1 cellular context compared by ENCODE assay signal in genomic region chr2:69764286-69765058, GRCh38.
TF ChIP-seq lines count a peak whose summit lies in the region.

No MANE protein-coding gene starts in this region.

TF ChIP-seq in IMR-90, 13 proteins besides CTCF, POLR2A, EP300 and RAD21 (continued from another document):
- TF ChIP-seq, protein P1, sequence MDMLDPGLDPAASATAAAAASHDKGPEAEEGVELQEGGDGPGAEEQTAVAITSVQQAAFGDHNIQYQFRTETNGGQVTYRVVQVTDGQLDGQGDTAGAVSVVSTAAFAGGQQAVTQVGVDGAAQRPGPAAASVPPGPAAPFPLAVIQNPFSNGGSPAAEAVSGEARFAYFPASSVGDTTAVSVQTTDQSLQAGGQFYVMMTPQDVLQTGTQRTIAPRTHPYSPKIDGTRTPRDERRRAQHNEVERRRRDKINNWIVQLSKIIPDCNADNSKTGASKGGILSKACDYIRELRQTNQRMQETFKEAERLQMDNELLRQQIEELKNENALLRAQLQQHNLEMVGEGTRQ (IDR thresholded peaks at IDR 0.05; ENCODE audit: low read depth, low read length) = no peak
- TF ChIP-seq NFE2L2 (IDR thresholded peaks at IDR 0.05; ENCODE audit: low read depth, low read length) (no peak), RCOR1 (IDR thresholded peaks at IDR 0.05; ENCODE audit: insufficient replicate concordance, low read length) (no peak), MXI1 (IDR thresholded peaks at IDR 0.05; ENCODE audit: borderline replicate concordance, low read depth, low read length) (no peak), MAFK (IDR thresholded peaks at IDR 0.05; ENCODE audit: low read depth, low read length) (no peak)
